ENCODE assay signal across 9 cellular contexts in genomic region chr3:191328963-191329653, GRCh38. TPM values are rescaled to one million over a fixed set of nuclear protein-coding genes. Genes with fewer than 3 reads are reported as not detected.
DNase-seq lines count a peak whose midpoint lies in the region; ATAC-seq, FAIRE-seq and TF ChIP-seq lines count a peak whose summit lies in the region.
"Had no signal": no experiment of that assay in that cellular context is flagged by ENCODE, and none has a peak within 500 bp of the region (broad histone marks: within the 10 kb centered on the region; RNA-seq: fewer than 3 reads in every experiment).

Gene CCDC50 (plus strand): TSS chr3:191329394. CDS start chr3:191329675, 281 bp downstream.

- ATAC-seq in HG02763 (IDR thresholded peaks at IDR 0.05; ENCODE audit: unreplicated experiment) (peak; percentile 80), GM12878 (peak; percentile 74)

- no peaks in the 10 kb centered on the region for H3K9me2 ChIP-seq in hepatocyte (replicated peaks; ENCODE audit: insufficient read depth)

- CTCF ChIA-PET in GM12878 (lab: Yijun Ruan, JAX) = interaction anchor here (0.6 to 1.3 kb wide), 9 partner anchors 10 to 67 kb away, joined by 3 to 4 read pairs (median 3); no protein-coding TSS in a partner anchor

- peak within 1 kb of the TSS; percentile 73 for H3K4me3 ChIP-seq in GM12878
- peak within 1 kb of the TSS; percentile 83 for H3K4me3 ChIP-seq in hepatocyte

- in situ Hi-C loops in GM12878 (cut with MboI) = no loop called here

- peak; percentile 84 to 85 for DNase-seq in NCI-H2081 (lab: John Stamatoyannopoulos, UW)
- no peak for DNase-seq in NCI-H2081 treated with DMSO at 0.1 percent for 48 hours (lab: John Stamatoyannopoulos, UW)
- DNase-seq in NCI-H128 (lab: John Stamatoyannopoulos, UW; ENCODE audit: unreplicated experiment) = peak; percentile 44
- DNase-seq in T follicular helper cell (ENCODE audit: low read depth) = peak; percentile 21
- no peak for DNase-seq in GM12878 (ENCODE audit: low read depth, low spot score)
- peak; percentile 90 for DNase-seq in hepatocyte (ENCODE audit: low spot score)
- DNase-seq in putamen (ENCODE audit: low spot score) = peak; percentile 49

- H3K36me3 ChIP-seq in GM12878 (ENCODE audit: control insufficient read depth in 2 of 2, insufficient read depth in 2 of 2, low read length in 1 of 2) (no peaks in the 10 kb centered on the region), hepatocyte (replicated peaks; ENCODE audit: insufficient read depth, low read depth) (no peaks in the 10 kb centered on the region)

- H4K20me1 ChIP-seq in GM12878 (ENCODE audit: control insufficient read depth, insufficient read depth) = no peaks in the 10 kb centered on the region
- H4K20me1 ChIP-seq in hepatocyte (ENCODE audit: insufficient read depth, poor library complexity, severe bottlenecking) = peaks cover 11% of the 10 kb centered on the region

- WGBS in GM12878 (ENCODE audit: insufficient coverage, insufficient replicate concordance, low lambda C conversion rate, missing lambda C conversion rate) = 0% methylated on average over 28 of the region's 63 CpGs
- 0% methylated on average over 12 of the region's 63 CpGs for WGBS in hepatocyte (ENCODE audit: low lambda C conversion rate, missing lambda C conversion rate)

- RAD21 ChIA-PET in GM12878 (lab: Charles Lee; ENCODE audit: unreplicated experiment) = interaction anchor here (0.7 to 6.7 kb wide), 12 partner anchors 8 to 84 kb away, joined by 3 to 62 read pairs (median 4); no protein-coding TSS in a partner anchor

- FAIRE-seq in GM12878 (lab: Jason Lieb, UNC) = peak; percentile 88
- FAIRE-seq: A204.1 had no signal

- peaks cover 15% of the 10 kb centered on the region for H3K4me1 ChIP-seq in GM12878 (ENCODE audit: control insufficient read depth, insufficient read depth, low read length)
- H3K4me1 ChIP-seq in hepatocyte (ENCODE audit: insufficient read depth) = peaks cover 13% of the 10 kb centered on the region

- peak within 1 kb of the TSS; percentile 93 for H2AFZ ChIP-seq in GM12878 (ENCODE audit: control insufficient read depth, low read depth, low read length)
- H2AFZ ChIP-seq in hepatocyte = peak within 1 kb of the TSS; percentile 88

- TF ChIP-seq POLR2A in GM12878 (IDR thresholded peaks at IDR 0.05; ENCODE audit: low read depth, low read length) = peak; percentile 86

- no TSS peak for BruUV-seq in GM12878 (replicated peaks; lab: Mats Ljungman, UMichigan)

- peak within 1 kb of the TSS; percentile 86 for H3K9ac ChIP-seq in GM12878 (ENCODE audit: control insufficient read depth, insufficient read depth, low read length)

- H3K27ac ChIP-seq in GM12878 (ENCODE audit: control insufficient read depth, insufficient read depth) (peak within 1 kb of the TSS; percentile 78), hepatocyte (peak within 1 kb of the TSS; percentile 98)

- peak; percentile 46 to 50; a peak in 3 of 4 replicates for TF ChIP-seq EP300 in GM12878 (IDR thresholded peaks at IDR 0.05; ENCODE audit: borderline replicate concordance in 1 of 2, control insufficient read depth in 1 of 2, low read depth in 2 of 2, low read length in 2 of 2)

- H3K4me2 ChIP-seq in GM12878 (ENCODE audit: control insufficient read depth, insufficient read depth) (peak within 1 kb of the TSS; percentile 91), hepatocyte (peak within 1 kb of the TSS; percentile 77)

- H3K9me3 ChIP-seq in GM12878 (replicated peaks; ENCODE audit: control insufficient read depth, insufficient read depth, low read length) (no peaks in the 10 kb centered on the region), hepatocyte (ENCODE audit: low read depth) (no peaks in the 10 kb centered on the region)

- intact Hi-C loops in GM12878 (cut with micrococcal nuclease; ENCODE audit: unreplicated experiment) = loop anchor here (1.0 kb wide), 1 partner anchor 83 kb away; no protein-coding TSS in a partner anchor

- H3K79me2 ChIP-seq in GM12878 (ENCODE audit: control insufficient read depth, insufficient read depth, low read length) (peaks cover 50% of the 10 kb centered on the region), hepatocyte (peaks cover 40% of the 10 kb centered on the region)

- no peak for TF ChIP-seq RAD21 in GM12878 (IDR thresholded peaks at IDR 0.05; ENCODE audit: insufficient read depth, low read depth, low read length)

- H3K27me3 ChIP-seq in GM12878 (replicated peaks in 1 of 2; ENCODE audit: control insufficient read depth in 2 of 2, insufficient read depth in 2 of 2, low read length in 1 of 2) (no peaks in the 10 kb centered on the region), hepatocyte (no peaks in the 10 kb centered on the region)

- TF ChIP-seq CTCF in GM12878 (IDR thresholded peaks at IDR 0.05 in 2 of 3, conservative IDR thresholded peaks at IDR 0.05 in 1 of 3; ENCODE audit: control insufficient read depth in 2 of 3, extremely low read depth in 1 of 3, insufficient read depth in 1 of 3, low read depth in 3 of 3, low read length in 3 of 3) (no peak), hepatocyte (IDR thresholded peaks at IDR 0.05; ENCODE audit: poor library complexity) (no peak)

- POLR2A ChIA-PET in GM12878 (lab: Charles Lee) = interaction anchor here (0.6 to 1.6 kb wide), 9 partner anchors 7 to 83 kb away, joined by 3 to 7 read pairs (median 3); no protein-coding TSS in a partner anchor

- SMC1A ChIA-PET in GM12878 (lab: Charles Lee; ENCODE audit: uncharacterized antibody, unreplicated experiment) = interaction anchor here (0.9 to 7.4 kb wide), 16 partner anchors 8 to 148 kb away, joined by 3 to 47 read pairs (median 5); no protein-coding TSS in a partner anchor

TF ChIP-seq in GM12878, 131 proteins besides CTCF, POLR2A, EP300 and RAD21 (continues in another document):
- peak; percentile 38; the same call in 1 of the 2 replicates for TF ChIP-seq ZNF217 (IDR thresholded peaks at IDR 0.05)
- peak; percentile 79 for TF ChIP-seq DPF2 (IDR thresholded peaks at IDR 0.05)
- peak; percentile 65; the same call in 1 of the 2 replicates for TF ChIP-seq TAF1 (IDR thresholded peaks at IDR 0.05; ENCODE audit: borderline replicate concordance, low read depth, low read length)
- TF ChIP-seq RELB (IDR thresholded peaks at IDR 0.05; ENCODE audit: low read depth) = peak; percentile 51; the same call in 1 of the 2 replicates
- no peak for TF ChIP-seq HDAC2 (IDR thresholded peaks at IDR 0.05)
- TF ChIP-seq IRF3 (IDR thresholded peaks at IDR 0.05) = no peak
- no peak for TF ChIP-seq HDAC6 (IDR thresholded peaks at IDR 0.05; ENCODE audit: unreplicated experiment)
- TF ChIP-seq FOS (IDR thresholded peaks at IDR 0.05; ENCODE audit: borderline replicate concordance, extremely low read depth, insufficient read length) = no peak
- no peak for TF ChIP-seq NFYA (IDR thresholded peaks at IDR 0.05; ENCODE audit: borderline replicate concordance, low read depth, low read length)
- no peak for TF ChIP-seq FOXM1 (IDR thresholded peaks at IDR 0.05; ENCODE audit: low read depth, low read length)
- TF ChIP-seq RFX5 (IDR thresholded peaks at IDR 0.05; ENCODE audit: low read depth, low read length) = no peak
- no peak for TF ChIP-seq GABPA (IDR thresholded peaks at IDR 0.05; ENCODE audit: low read depth)

RNA-seq across cellular contexts. Expression of gene CCDC50, which starts in this region (rescaled TPM):
- total RNA-seq in GM12878 (2013; cell fraction: nucleolus; rRNA removed) = 191 and 209 TPM in 2 replicates
- total RNA-seq in GM12878 (2014; rRNA removed) = 112 and 126 TPM in 2 replicates
- total RNA-seq in GM12878 (2014; rRNA removed; fragmentation: Illumina TruSeq; extraction: Trizol) = 117 and 123 TPM in 2 replicates
- total RNA-seq in GM12878 (2021) = 144 and 150 TPM in 2 replicates
- polyA plus RNA-seq in GM12878 (2011; ENCODE audit: low read depth) = 21.4 TPM
- polyA plus RNA-seq in GM12878 (2011; rRNA removed) = 132 and 180 TPM in 2 replicates
- 60.1 and 71.2 TPM in 2 replicates for polyA plus RNA-seq in GM12878 (2011; cell fraction: cytosol; rRNA removed)
- 102 and 104 TPM in 2 replicates for polyA plus RNA-seq in GM12878 (2011; cell fraction: nucleus; rRNA removed)
- polyA plus RNA-seq in GM12878 (2012) = 32.8 and 42.2 TPM in 2 replicates
- polyA plus RNA-seq in GM12878 (2014; fragmentation: Illumina TruSeq; extraction: Trizol) = 137 and 148 TPM in 2 replicates
- 10 to 100 TPM; 46.7 to 61.5 TPM for polyA plus RNA-seq in GM12878 (2014; fragmentation: Nextera tagmentation; extraction: Ambion mirVana)
- 107 and 122 TPM in 2 replicates for polyA plus RNA-seq in GM12878 (2014; rRNA removed)
- 100 to 1,000 TPM; 127 to 130 TPM for polyA plus RNA-seq in GM12878 (2016; fragmentation: Nextera tagmentation; extraction: Ambion mirVana)
- polyA minus RNA-seq in GM12878 (2011; rRNA and poly(A)+ RNA removed) = 77.5 and 87.0 TPM in 2 replicates
- 47.4 and 57.9 TPM in 2 replicates for polyA minus RNA-seq in GM12878 (2011; cell fraction: cytosol; rRNA and poly(A)+ RNA removed)
- 127 and 198 TPM in 2 replicates for polyA minus RNA-seq in GM12878 (2011; cell fraction: nucleus; rRNA and poly(A)+ RNA removed)
- total RNA-seq in hepatocyte = 49.6 and 54.6 TPM in 2 replicates
- polyA plus RNA-seq in hepatocyte = 31.6 and 34.9 TPM in 2 replicates

Comparison
In these comparisons a context has a peak if more than half of its experiments do, and no peak if none do; other contexts are left out.
1. DNase-seq: peak in NCI-H2081 (2 of 2), NCI-H128 (single experiment), T follicular helper cell (single experiment), hepatocyte (single experiment) and putamen (single experiment); none in NCI-H2081 treated with DMSO at 0.1 percent for 48 hours (single experiment) and GM12878 (single experiment).